19 cellular contexts compared by ENCODE assay signal in genomic region chr18:35060092-35060491, GRCh38. TPM values are rescaled to one million over a fixed set of nuclear protein-coding genes. Genes with fewer than 3 reads are reported as not detected.
DNase-seq lines count a peak whose midpoint lies in the region; ATAC-seq and TF ChIP-seq lines count a peak whose summit lies in the region.
"Had no signal": no experiment of that assay in that cellular context is flagged by ENCODE, and none has a peak within 500 bp of the region (broad histone marks: within the 10 kb centered on the region; RNA-seq: fewer than 3 reads in every experiment).

No MANE protein-coding gene starts in this region.

- no peaks in the 10 kb centered on the region for H3K36me3 ChIP-seq in neuronal stem cell (replicated peaks in 1 of 2; ENCODE audit: control insufficient read depth in 2 of 2, insufficient read depth in 2 of 2, low read length in 2 of 2)
- H3K36me3 ChIP-seq: breast epithelium had no signal

- no peak overlapping the region for H3K4me3 Mint-ChIP-seq in central memory CD8-positive, alpha-beta T cell
- no peak overlapping the region for H3K4me3 Mint-ChIP-seq in mesothelial cell of epicardium
- H3K4me3 Mint-ChIP-seq: activated CD4-positive, alpha-beta memory T cell treated with anti-CD3 and anti-CD28 coated beads, Interleukin-2, amount 10 ng/mL, durations not matched to agents 7 days and 5 days had no signal

- no peak overlapping the region for H3K4me2 ChIP-seq in neuronal stem cell (ENCODE audit: insufficient read depth, low read length, poor library complexity, severe bottlenecking)
- H3K4me2 ChIP-seq: hepatocyte had no signal

- peak overlapping the region; percentile 54 for H3K27ac Mint-ChIP-seq in central memory CD8-positive, alpha-beta T cell (ENCODE audit: low read depth)
- no peak overlapping the region for H3K27ac Mint-ChIP-seq in mesothelial cell of epicardium
- H3K27ac Mint-ChIP-seq: activated CD4-positive, alpha-beta memory T cell treated with anti-CD3 and anti-CD28 coated beads, Interleukin-2, amount 10 ng/mL, durations not matched to agents 7 days and 5 days had no signal

- peak overlapping the region; percentile 42 for H3K14ac ChIP-seq in neuronal stem cell (ENCODE audit: low read length)

- H2BK12ac ChIP-seq in neuronal stem cell (ENCODE audit: low read length), result no peak overlapping the region

- DNase-seq in DMS53 (lab: John Stamatoyannopoulos, UW) (peak; percentile 20), left ventricle myocardium superior (no peak), neuronal stem cell (ENCODE audit: low spot score) (no peak), NCI-H2227 (lab: John Stamatoyannopoulos, UW; ENCODE audit: unreplicated experiment) (no peak), H4 (ENCODE audit: low spot score) (no peak), mesothelial cell of epicardium (ENCODE audit: low spot score in 2 of 2, unreplicated experiment in 2 of 2) (no peak)
- no peak for DNase-seq in central memory CD8-positive, alpha-beta T cell (ENCODE audit: low spot score in 2 of 2)
- DNase-seq: activated CD4-positive, alpha-beta memory T cell treated with anti-CD3 and anti-CD28 coated beads, Interleukin-2, amount 10 ng/mL, durations not matched to agents 7 days and 5 days; activated gamma-delta T cell treated with Interleukin-2 at 50 U/mL for 16 hours; activated T-cell treated with anti-CD3 and anti-CD28 coated beads for 4 hours; COR-L47; H7; mammary epithelial cell; NCI-H2107; T-helper 2 cell had no signal

- no peak overlapping the region for H4K8ac ChIP-seq in neuronal stem cell (ENCODE audit: low read depth, low read length)

- WGBS in neuronal stem cell (ENCODE audit: extremely low coverage in 2 of 2, insufficient read length in 2 of 2, insufficient replicate concordance in 1 of 2), 2 donors, result no CpG with 5 or more reads among the region's 6 CpGs

- H3K9me3 ChIP-seq in neuronal stem cell (replicated peaks in 1 of 2; ENCODE audit: control insufficient read depth in 2 of 2, insufficient read depth in 1 of 2, low read depth in 1 of 2, low read length in 2 of 2), result no peaks in the 10 kb centered on the region
- H3K9me3 ChIP-seq: breast epithelium had no signal

- H3K9me3 Mint-ChIP-seq in central memory CD8-positive, alpha-beta T cell, result no peaks in the 10 kb centered on the region
- H3K9me3 Mint-ChIP-seq in mesothelial cell of epicardium, result no peaks in the 10 kb centered on the region

- no peaks in the 10 kb centered on the region for H3K79me1 ChIP-seq in neuronal stem cell (ENCODE audit: low read depth, low read length)

- intact Hi-C loops in left ventricle myocardium superior (cut with micrococcal nuclease), result no loop called here

- H3K4me1 Mint-ChIP-seq in central memory CD8-positive, alpha-beta T cell, result peaks cover 51% of the 10 kb centered on the region
- H3K4me1 Mint-ChIP-seq in mesothelial cell of epicardium, result no peaks in the 10 kb centered on the region
- H3K4me1 Mint-ChIP-seq: activated CD4-positive, alpha-beta memory T cell treated with anti-CD3 and anti-CD28 coated beads, Interleukin-2, amount 10 ng/mL, durations not matched to agents 7 days and 5 days had no signal

- H2AK5ac ChIP-seq in neuronal stem cell (ENCODE audit: low read depth, low read length), result no peak overlapping the region

- H2BK15ac ChIP-seq in neuronal stem cell (ENCODE audit: low read length), result no peak overlapping the region

- H3K27ac ChIP-seq in neuronal stem cell (replicated peaks; ENCODE audit: low read length), result no peak overlapping the region
- H3K27ac ChIP-seq: breast epithelium, hepatocyte, SK-N-MC had no signal

- H3K18ac ChIP-seq in neuronal stem cell (ENCODE audit: low read length), result peak overlapping the region; percentile 22

- H3K4ac ChIP-seq in neuronal stem cell (ENCODE audit: low read length), result no peak overlapping the region

- no peaks in the 10 kb centered on the region for H3K27me3 ChIP-seq in neuronal stem cell (ENCODE audit: control insufficient read depth in 3 of 3, insufficient read depth in 3 of 3, low read depth in 1 of 3, low read length in 3 of 3)
- H3K27me3 ChIP-seq: breast epithelium, hepatocyte had no signal

- H3K9ac ChIP-seq in neuronal stem cell (ENCODE audit: low read depth, low read length, poor library complexity), result no peak overlapping the region

- H3K4me3 ChIP-seq in neuronal stem cell (ENCODE audit: low read length in 2 of 2), result no peak overlapping the region
- H3K4me3 ChIP-seq: breast epithelium, hepatocyte, SK-N-MC had no signal

- no peak overlapping the region for H2AFZ ChIP-seq in neuronal stem cell (ENCODE audit: low read length)
- H2AFZ ChIP-seq: hepatocyte had no signal

- H3K27me3 Mint-ChIP-seq in central memory CD8-positive, alpha-beta T cell, result no peaks in the 10 kb centered on the region
- no peaks in the 10 kb centered on the region for H3K27me3 Mint-ChIP-seq in mesothelial cell of epicardium (ENCODE audit: low read depth)
- H3K27me3 Mint-ChIP-seq: activated CD4-positive, alpha-beta memory T cell treated with anti-CD3 and anti-CD28 coated beads, Interleukin-2, amount 10 ng/mL, durations not matched to agents 7 days and 5 days had no signal

- no peak overlapping the region for H3K23ac ChIP-seq in neuronal stem cell (ENCODE audit: low read depth, low read length, poor library complexity)

- H2BK5ac ChIP-seq in neuronal stem cell (ENCODE audit: low read length), result no peak overlapping the region

- no peak for ATAC-seq in central memory CD8-positive, alpha-beta T cell (replicated peaks; ENCODE audit: extremely low read depth, poor library complexity, severe bottlenecking)
- ATAC-seq in left ventricle myocardium superior (peak; percentile 36), HG02981 (IDR thresholded peaks at IDR 0.05; ENCODE audit: unreplicated experiment) (no peak)

- H2BK120ac ChIP-seq in neuronal stem cell (ENCODE audit: low read depth, low read length), result no peak overlapping the region

- no peak overlapping the region for H4K91ac ChIP-seq in neuronal stem cell (ENCODE audit: low read depth, low read length, poor library complexity)

- H3K4me1 ChIP-seq in neuronal stem cell (ENCODE audit: control insufficient read depth in 2 of 2, insufficient read depth in 1 of 2, low read depth in 1 of 2, low read length in 2 of 2), result peaks cover 10 to 15% of the 10 kb centered on the region in 2 donors
- H3K4me1 ChIP-seq: breast epithelium had no signal

- peaks cover 10% of the 10 kb centered on the region for H3K36me3 Mint-ChIP-seq in central memory CD8-positive, alpha-beta T cell (ENCODE audit: insufficient read depth)
- H3K36me3 Mint-ChIP-seq in mesothelial cell of epicardium, result no peaks in the 10 kb centered on the region

- no peak for TF ChIP-seq CTCF in mesothelial cell of epicardium (IDR thresholded peaks at IDR 0.05; ENCODE audit: unreplicated experiment)

RNA-seq across cellular contexts. Expression of gene MAPRE2, which starts 18.9 kb away (rescaled TPM):
- total RNA-seq in left ventricle myocardium superior (111 TPM), mesothelial cell of epicardium (15.8 to 19.6 TPM (median 17.1 TPM) in 3 replicates)
- 28.2 TPM for polyA plus RNA-seq in neuronal stem cell (2013, experiment 1 of 2)
- 29.4 TPM for polyA plus RNA-seq in neuronal stem cell (2013, experiment 2 of 2)
- total RNA-seq in H4 (2014; rRNA removed; shearing (Covaris generic)), result 20.7 and 32.6 TPM in 2 replicates
